Comparison of ENCODE assay signal across 14 cellular contexts in genomic region chr2:207087046-207087902, GRCh38.
"Had no signal": no experiment of that assay in that cellular context is flagged by ENCODE, and none has a peak within 500 bp of the region (broad histone marks: within the 10 kb centered on the region; RNA-seq: fewer than 3 reads in every experiment).

No MANE protein-coding gene starts in this region.

- H3K9me3 ChIP-seq: mucosa of descending colon, suprapubic skin had no signal

- FAIRE-seq: astrocyte, small intestine had no signal

- H3K4me3 ChIP-seq: coronary artery, mucosa of descending colon, suprapubic skin had no signal

- H3K27ac ChIP-seq: coronary artery, parathyroid adenoma, suprapubic skin had no signal

- H3K4me1 ChIP-seq: parathyroid adenoma, suprapubic skin had no signal

- H3K27me3 ChIP-seq: suprapubic skin had no signal

- H3K9ac ChIP-seq: parathyroid adenoma had no signal

- H2AFZ ChIP-seq: parathyroid adenoma had no signal

- H3K79me2 ChIP-seq: parathyroid adenoma had no signal

- ATAC-seq: mucosa of descending colon; stimulated activated naive CD8-positive, alpha-beta T cell treated with anti-CD3 and anti-CD28 coated beads, Interleukin-15, Interleukin-2, amounts not matched to agents 100 U/mL and 50 U/mL, for 24 hours had no signal

- DNase-seq: activated CD4-positive, alpha-beta T cell treated with anti-CD3 and anti-CD28 coated beads, Interleukin-2, amount 10 ng/mL, durations not matched to agents 7 days and 5 days; activated CD8-positive, alpha-beta memory T cell treated with anti-CD3 and anti-CD28 coated beads, Interleukin-2, amount 50 U/mL, for 48 hours; caudate nucleus; effector CD4-positive, alpha-beta T cell; foreskin fibroblast; mucosa of descending colon; naive thymus-derived CD4-positive, alpha-beta T cell; small intestine; stimulated activated naive CD8-positive, alpha-beta T cell treated with anti-CD3 and anti-CD28 coated beads, Interleukin-15, Interleukin-2, amounts not matched to agents 100 U/mL and 50 U/mL, for 24 hours; trophoblast cell had no signal
